ENCODE assay signal across 9 cellular contexts in genomic region chr11:2466869-2467694, GRCh38. TPM values are rescaled to one million over a fixed set of nuclear protein-coding genes. Genes with fewer than 3 reads are reported as not detected.
DNase-seq lines count a peak whose midpoint lies in the region; ATAC-seq lines count a peak whose summit lies in the region.
"Had no signal": no experiment of that assay in that cellular context is flagged by ENCODE, and none has a peak within 500 bp of the region (broad histone marks: within the 10 kb centered on the region; RNA-seq: fewer than 3 reads in every experiment).

No MANE protein-coding gene starts in this region.

- peak; percentile 66 to 75 (median 72) for DNase-seq in CD4-positive, alpha-beta memory T cell
- DNase-seq in activated CD4-positive, alpha-beta memory T cell treated with anti-CD3 and anti-CD28 coated beads for 36 hours: peak; percentile 72
- DNase-seq in mesenteric fat pad (ENCODE audit: low spot score) (peak; percentile 87), SW480 (ENCODE audit: low spot score) (no peak), germinal center (ENCODE audit: low spot score) (no peak), NCI-H1417 treated with DMSO at 0.1 percent for 48 hours (lab: John Stamatoyannopoulos, UW) (no peak)

- H3K27me3 Mint-ChIP-seq in CD4-positive, alpha-beta memory T cell: no peaks in the 10 kb centered on the region
- H3K27me3 Mint-ChIP-seq in IgD-negative memory B cell: peaks cover 2% of the 10 kb centered on the region
- H3K27me3 Mint-ChIP-seq in activated CD4-positive, alpha-beta memory T cell treated with anti-CD3 and anti-CD28 coated beads for 36 hours: no peaks in the 10 kb centered on the region

- no peaks in the 10 kb centered on the region for H3K27me3 ChIP-seq in CD4-positive, alpha-beta memory T cell (ENCODE audit: insufficient read depth, low read length)
- H3K27me3 ChIP-seq: hepatocyte had no signal

- peaks cover 0 to under 1% of the 10 kb centered on the region in 2 donors for H3K36me3 Mint-ChIP-seq in CD4-positive, alpha-beta memory T cell
- no peaks in the 10 kb centered on the region for H3K36me3 Mint-ChIP-seq in IgD-negative memory B cell
- no peaks in the 10 kb centered on the region for H3K36me3 Mint-ChIP-seq in activated CD4-positive, alpha-beta memory T cell treated with anti-CD3 and anti-CD28 coated beads for 36 hours

- peak overlapping the region in 1 of 2 donors; percentile 48 for H3K4me3 ChIP-seq in CD4-positive, alpha-beta memory T cell (ENCODE audit: low read length in 2 of 2)
- H3K4me3 ChIP-seq: hepatocyte had no signal

- H3K27ac Mint-ChIP-seq in CD4-positive, alpha-beta memory T cell: peak overlapping the region in 5 of 7 donors; percentile 25 to 66 (median 38)
- H3K27ac Mint-ChIP-seq in IgD-negative memory B cell: no peak overlapping the region
- no peak overlapping the region for H3K27ac Mint-ChIP-seq in activated CD4-positive, alpha-beta memory T cell treated with anti-CD3 and anti-CD28 coated beads for 36 hours

- H3K9me3 Mint-ChIP-seq in CD4-positive, alpha-beta memory T cell: no peaks in the 10 kb centered on the region
- H3K9me3 Mint-ChIP-seq in IgD-negative memory B cell: no peaks in the 10 kb centered on the region
- no peaks in the 10 kb centered on the region for H3K9me3 Mint-ChIP-seq in activated CD4-positive, alpha-beta memory T cell treated with anti-CD3 and anti-CD28 coated beads for 36 hours

- H3K27ac ChIP-seq in CD4-positive, alpha-beta memory T cell (ENCODE audit: low read depth, low read length): no peak overlapping the region
- H3K27ac ChIP-seq: hepatocyte had no signal

- CTCF ChIA-PET in CD4-positive, alpha-beta memory T cell (lab: Charles Lee; ENCODE audit: partially characterized antibody): interaction anchor here (0.7 to 1.8 kb wide), 3 partner anchors 40 to 426 kb away, joined by 3 to 6 read pairs (median 3); no protein-coding TSS in a partner anchor
- CTCF ChIA-PET in activated CD4-positive, alpha-beta memory T cell treated with anti-CD3 and anti-CD28 coated beads for 36 hours (lab: Charles Lee): interaction anchor here (0.6 to 1.0 kb wide), 2 partner anchors 65 to 161 kb away, joined by 3 read pairs; no protein-coding TSS in a partner anchor

- no peak for ATAC-seq in HG03045 (IDR thresholded peaks at IDR 0.05; ENCODE audit: unreplicated experiment)

- H3K9me3 ChIP-seq in CD4-positive, alpha-beta memory T cell (ENCODE audit: control insufficient read depth in 1 of 2, low read length in 2 of 2): no peaks in the 10 kb centered on the region

- H3K4me1 Mint-ChIP-seq in CD4-positive, alpha-beta memory T cell: peaks cover 24 to 76% (median 54%) of the 10 kb centered on the region in 4 donors
- peaks cover 5 to 37% (median 14%) of the 10 kb centered on the region in 3 donors for H3K4me1 Mint-ChIP-seq in IgD-negative memory B cell
- H3K4me1 Mint-ChIP-seq in activated CD4-positive, alpha-beta memory T cell treated with anti-CD3 and anti-CD28 coated beads for 36 hours (ENCODE audit: low read depth): peaks cover 37% of the 10 kb centered on the region

- no peaks in the 10 kb centered on the region for H3K36me3 ChIP-seq in CD4-positive, alpha-beta memory T cell (ENCODE audit: insufficient read depth, low read length)

- peaks cover 39% of the 10 kb centered on the region for H3K4me1 ChIP-seq in CD4-positive, alpha-beta memory T cell (ENCODE audit: insufficient read depth, low read length)

- intact Hi-C loops in CD4-positive, alpha-beta memory T cell (cut with micrococcal nuclease): loop anchor here (1.0 kb wide), 1 partner anchor 22 kb away; the partner anchor contains the start of gene KCNQ1
- intact Hi-C loops in activated CD4-positive, alpha-beta memory T cell treated with anti-CD3 and anti-CD28 coated beads for 36 hours (cut with micrococcal nuclease): no loop called here

- POLR2A ChIA-PET in CD4-positive, alpha-beta memory T cell (lab: Charles Lee; ENCODE audit: partially characterized antibody): interaction anchor here (0.6 to 3.2 kb wide), 5 partner anchors 8 to 421 kb away, joined by 3 to 35 read pairs (median 6); partner anchors contain the start of genes KCNQ1 and TRPM5
- POLR2A ChIA-PET in activated CD4-positive, alpha-beta memory T cell treated with anti-CD3 and anti-CD28 coated beads for 36 hours (lab: Charles Lee): no interaction called here

- H3K4me3 Mint-ChIP-seq in CD4-positive, alpha-beta memory T cell: peak overlapping the region; percentile 70 to 91 (median 74)
- peak overlapping the region; percentile 21 to 85 (median 60) for H3K4me3 Mint-ChIP-seq in IgD-negative memory B cell
- no peak overlapping the region for H3K4me3 Mint-ChIP-seq in activated CD4-positive, alpha-beta memory T cell treated with anti-CD3 and anti-CD28 coated beads for 36 hours

RNA-seq across cellular contexts. Expression of gene KCNQ1, which starts 22.3 kb away (rescaled TPM):
- 10 to 100 TPM; 21.4 to 21.6 TPM for total RNA-seq in CD4-positive, alpha-beta memory T cell
- 10 to 100 TPM in 1 of 2 donors, 1 to 10 TPM in 1; 5.4 to 21.7 TPM for polyA plus RNA-seq in CD4-positive, alpha-beta memory T cell
- polyA plus RNA-seq in IgD-negative memory B cell: 20.5 TPM
- 10 to 100 TPM; 10.7 to 10.8 TPM for total RNA-seq in activated CD4-positive, alpha-beta memory T cell treated with anti-CD3 and anti-CD28 coated beads for 36 hours
- 10.7 TPM for total RNA-seq in mesenteric fat pad

RNA-seq across cellular contexts. Expression of gene TRPM5, which starts 22.8 kb away (rescaled TPM):
- total RNA-seq in CD4-positive, alpha-beta memory T cell: under 1 TPM; 0.19 to 0.23 TPM
- polyA plus RNA-seq in CD4-positive, alpha-beta memory T cell: not detected
- not detected for polyA plus RNA-seq in IgD-negative memory B cell
- not detected for total RNA-seq in activated CD4-positive, alpha-beta memory T cell treated with anti-CD3 and anti-CD28 coated beads for 36 hours
- not detected for total RNA-seq in mesenteric fat pad

Comparison
In these comparisons a context has a peak if more than half of its experiments do, and no peak if none do; other contexts are left out.
1. DNase-seq: peak in CD4-positive, alpha-beta memory T cell (5 of 5), activated CD4-positive, alpha-beta memory T cell treated with anti-CD3 and anti-CD28 coated beads for 36 hours (single experiment) and mesenteric fat pad (single experiment); none in SW480 (single experiment), germinal center (single experiment) and NCI-H1417 treated with DMSO at 0.1 percent for 48 hours (single experiment).
2. H3K27ac Mint-ChIP-seq: peak in CD4-positive, alpha-beta memory T cell (5 of 7); none in IgD-negative memory B cell (0 of 3) and activated CD4-positive, alpha-beta memory T cell treated with anti-CD3 and anti-CD28 coated beads for 36 hours (single experiment).